2 cellular contexts compared by ENCODE assay signal in genomic region chr19:35899547-35900214, GRCh38.
TF ChIP-seq lines count a peak whose summit lies in the region.

No MANE protein-coding gene starts in this region.

TF ChIP-seq in IMR-90, 13 proteins besides CTCF, POLR2A, EP300 and RAD21:
- TF ChIP-seq SMC3 (IDR thresholded peaks at IDR 0.05; ENCODE audit: low read depth, low read length) (no peak), RFX5 (IDR thresholded peaks at IDR 0.05; ENCODE audit: low read depth, low read length) (no peak), MXI1 (IDR thresholded peaks at IDR 0.05; ENCODE audit: borderline replicate concordance, low read depth, low read length) (peak; percentile 44; the same call in 1 of the 2 replicates), ELK1 (IDR thresholded peaks at IDR 0.05; ENCODE audit: borderline replicate concordance, low read depth, low read length) (no peak), CEBPB (IDR thresholded peaks at IDR 0.05; ENCODE audit: low read depth, low read length) (peak; percentile 42; the same call in 1 of the 2 replicates), FOS (IDR thresholded peaks at IDR 0.05; ENCODE audit: low read depth, low read length) (no peak), CHD1 (IDR thresholded peaks at IDR 0.05; ENCODE audit: low read depth, low read length) (no peak), USF2 (IDR thresholded peaks at IDR 0.05; ENCODE audit: low read depth, low read length) (no peak), MAZ (IDR thresholded peaks at IDR 0.05; ENCODE audit: borderline replicate concordance, low read depth, low read length) (peak; percentile 97), MAFK (IDR thresholded peaks at IDR 0.05; ENCODE audit: low read depth, low read length) (no peak), RCOR1 (IDR thresholded peaks at IDR 0.05; ENCODE audit: insufficient replicate concordance, low read length) (no peak), NFE2L2 (IDR thresholded peaks at IDR 0.05; ENCODE audit: low read depth, low read length) (no peak), BHLHE40 (IDR thresholded peaks at IDR 0.05; ENCODE audit: low read depth, low read length) (no peak; the same call in 1 of the 2 replicates)

TF ChIP-seq in PFSK-1, 5 proteins besides CTCF, POLR2A, EP300 and RAD21:
- TF ChIP-seq POLR2AphosphoS5 (IDR thresholded peaks at IDR 0.05; ENCODE audit: low read depth, low read length), result no peak
- no peak for TF ChIP-seq TAF1 (IDR thresholded peaks at IDR 0.05; ENCODE audit: borderline replicate concordance, insufficient read depth, low read length)
- TF ChIP-seq FOXP2 (optimal IDR thresholded peaks at IDR 0.05; ENCODE audit: borderline replicate concordance, extremely low read depth, extremely low read length, insufficient read depth), result no peak
- peak; percentile 13; the same call in 1 of the 2 replicates for TF ChIP-seq SIN3A (IDR thresholded peaks at IDR 0.05; ENCODE audit: borderline replicate concordance, insufficient read depth, low read length)
- TF ChIP-seq REST (IDR thresholded peaks at IDR 0.05; ENCODE audit: insufficient read depth in 1 of 2, low read depth in 2 of 2, low read length in 2 of 2), result no peak
TF ChIP-seq in PFSK-1: peak in this region for 1.
